9 cellular contexts compared by ENCODE assay signal in the genomic region with DNA sequence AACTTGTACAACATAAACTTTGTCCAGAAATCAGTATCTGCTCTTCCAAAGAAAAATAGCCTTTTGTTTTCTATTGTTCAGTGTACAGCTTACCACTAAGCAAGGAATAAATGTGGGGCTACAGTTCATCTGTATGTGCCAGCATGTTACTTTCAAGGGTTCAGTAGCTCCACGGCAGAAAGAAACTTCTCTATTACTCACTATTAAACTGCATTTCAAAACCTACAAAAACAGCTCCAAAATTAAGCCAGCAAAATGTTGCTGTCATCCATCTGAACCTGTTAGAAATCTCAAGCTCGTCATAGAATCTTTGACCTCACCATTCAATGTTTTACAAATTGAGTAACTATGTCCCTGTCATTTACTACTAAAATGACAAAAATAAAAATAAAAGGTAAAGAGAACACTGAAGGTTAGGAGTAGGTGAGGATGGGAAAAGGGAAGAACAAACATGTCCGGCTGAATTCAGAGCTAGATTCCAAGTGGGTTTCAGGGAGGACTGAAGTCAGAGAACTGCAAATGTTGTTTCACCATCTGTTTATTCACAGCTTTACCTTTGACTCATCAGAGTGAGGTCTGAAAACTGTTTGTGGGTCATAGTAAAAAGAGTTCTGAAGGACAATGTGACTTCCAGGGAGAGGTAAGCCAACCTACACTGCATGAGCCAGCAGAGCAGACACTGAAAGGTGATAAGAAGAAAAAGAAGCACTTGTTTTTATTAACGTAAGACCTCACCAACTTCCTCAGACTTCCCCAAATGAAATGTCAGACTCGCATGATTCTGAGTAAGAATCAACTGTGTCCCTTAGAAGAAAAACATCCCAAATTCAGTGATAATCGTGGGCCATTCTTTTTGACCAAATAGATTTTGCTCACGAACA.
DNase-seq lines count a peak whose midpoint lies in the region; ATAC-seq and TF ChIP-seq lines count a peak whose summit lies in the region.
"Had no signal": no experiment of that assay in that cellular context is flagged by ENCODE, and none has a peak within 500 bp of the region (broad histone marks: within the 10 kb centered on the region; RNA-seq: fewer than 3 reads in every experiment).

No MANE protein-coding gene starts in this region.

- H3K27ac Mint-ChIP-seq in activated naive CD4-positive, alpha-beta T cell treated with anti-CD3 and anti-CD28 coated beads for 36 hours: peak overlapping the region; percentile 61
- H3K27ac Mint-ChIP-seq in activated T-helper 17 cell treated with anti-CD3 and anti-CD28 coated beads, Interleukin-2, amount 50 U/mL, for 72 hours: peak overlapping the region; percentile 94
- peak overlapping the region; percentile 1 for H3K27ac Mint-ChIP-seq in type B pancreatic cell

- no peaks in the 10 kb centered on the region for H3K36me3 Mint-ChIP-seq in activated naive CD4-positive, alpha-beta T cell treated with anti-CD3 and anti-CD28 coated beads for 36 hours (ENCODE audit: low read depth)
- peaks cover 34% of the 10 kb centered on the region for H3K36me3 Mint-ChIP-seq in activated T-helper 17 cell treated with anti-CD3 and anti-CD28 coated beads, Interleukin-2, amount 50 U/mL, for 72 hours (ENCODE audit: low read depth)
- H3K36me3 Mint-ChIP-seq in type B pancreatic cell: no peaks in the 10 kb centered on the region

- H3K27ac ChIP-seq in left lung: peak overlapping the region; percentile 27 to 74

- H3K27me3 Mint-ChIP-seq in activated naive CD4-positive, alpha-beta T cell treated with anti-CD3 and anti-CD28 coated beads for 36 hours (ENCODE audit: low read depth): no peaks in the 10 kb centered on the region
- H3K27me3 Mint-ChIP-seq in activated T-helper 17 cell treated with anti-CD3 and anti-CD28 coated beads, Interleukin-2, amount 50 U/mL, for 72 hours: no peaks in the 10 kb centered on the region
- no peaks in the 10 kb centered on the region for H3K27me3 Mint-ChIP-seq in type B pancreatic cell

- CTCF ChIA-PET in activated naive CD4-positive, alpha-beta T cell treated with anti-CD3 and anti-CD28 coated beads for 36 hours (lab: Charles Lee): interaction anchor here (0.6 to 3.1 kb wide), 16 partner anchors 9 to 367 kb away, joined by 3 to 13 read pairs (median 3); a partner anchor contains a TSS

- H3K27me3 ChIP-seq in left lung (no peaks in the 10 kb centered on the region), HAP-1 (ENCODE audit: low read depth) (no peaks in the 10 kb centered on the region)

- H3K4me3 ChIP-seq in left lung (no peak overlapping the region), HAP-1 (no peak overlapping the region)

- H3K9me3 Mint-ChIP-seq in activated naive CD4-positive, alpha-beta T cell treated with anti-CD3 and anti-CD28 coated beads for 36 hours: no peaks in the 10 kb centered on the region
- no peaks in the 10 kb centered on the region for H3K9me3 Mint-ChIP-seq in activated T-helper 17 cell treated with anti-CD3 and anti-CD28 coated beads, Interleukin-2, amount 50 U/mL, for 72 hours
- no peaks in the 10 kb centered on the region for H3K9me3 Mint-ChIP-seq in type B pancreatic cell

- ATAC-seq in activated T-helper 17 cell treated with anti-CD3 and anti-CD28 coated beads, Interleukin-2, amount 50 U/mL, for 72 hours (replicated peaks): peak; percentile 74
- ATAC-seq in left lung: peak; percentile 30

- intact Hi-C loops in activated naive CD4-positive, alpha-beta T cell treated with anti-CD3 and anti-CD28 coated beads for 36 hours (cut with micrococcal nuclease): loop anchor here (1.0 to 10.0 kb wide), 4 partner anchors 8 to 564 kb away; a partner anchor contains a TSS
- intact Hi-C loops in left lung (cut with DNase I): no loop called here

- peaks cover 4 to 83% of the 10 kb centered on the region in 2 donors for H3K4me1 ChIP-seq in left lung
- peaks cover 20% of the 10 kb centered on the region for H3K4me1 ChIP-seq in HAP-1

- H3K36me3 ChIP-seq in left lung (no peaks in the 10 kb centered on the region), HAP-1 (replicated peaks) (no peaks in the 10 kb centered on the region)

- no peak for TF ChIP-seq CTCF in left lung (IDR thresholded peaks at IDR 0.05)
- TF ChIP-seq CTCF in type B pancreatic cell (conservative IDR thresholded peaks at IDR 0.05): no peak

- in situ Hi-C loops in HAP-1 (cut with MboI; ENCODE audit: low sequenced_read_pairs): no loop called here

- H3K4me1 Mint-ChIP-seq in activated naive CD4-positive, alpha-beta T cell treated with anti-CD3 and anti-CD28 coated beads for 36 hours (ENCODE audit: low read depth): peaks cover 64% of the 10 kb centered on the region
- peaks cover 49% of the 10 kb centered on the region for H3K4me1 Mint-ChIP-seq in activated T-helper 17 cell treated with anti-CD3 and anti-CD28 coated beads, Interleukin-2, amount 50 U/mL, for 72 hours
- H3K4me1 Mint-ChIP-seq in type B pancreatic cell (ENCODE audit: unreplicated experiment): peaks cover 41% of the 10 kb centered on the region

- H3K9me3 ChIP-seq in left lung (no peaks in the 10 kb centered on the region), HAP-1 (no peaks in the 10 kb centered on the region)

- no peak for DNase-seq in activated naive CD4-positive, alpha-beta T cell treated with anti-CD3 and anti-CD28 coated beads for 36 hours
- DNase-seq in activated naive CD4-positive, alpha-beta T cell treated with anti-CD3 and anti-CD28 coated beads, Interleukin-2, amount 50 U/mL, for 16 hours: no peak
- DNase-seq in left lung (no peak), type B pancreatic cell (ENCODE audit: extremely low spot score, unreplicated experiment) (no peak), SHP77 (lab: John Stamatoyannopoulos, UW) (no peak), HAP-1 (ENCODE audit: low spot score in 2 of 2) (no peak), GOT3 (lab: John Stamatoyannopoulos, UW) (no peak)
- DNase-seq: kidney had no signal

- H3K4me3 Mint-ChIP-seq in activated naive CD4-positive, alpha-beta T cell treated with anti-CD3 and anti-CD28 coated beads for 36 hours: peak overlapping the region; percentile 65
- peak overlapping the region; percentile 88 for H3K4me3 Mint-ChIP-seq in activated T-helper 17 cell treated with anti-CD3 and anti-CD28 coated beads, Interleukin-2, amount 50 U/mL, for 72 hours
- no peak overlapping the region for H3K4me3 Mint-ChIP-seq in type B pancreatic cell

Comparison
In these comparisons a context has a peak if more than half of its experiments do, and no peak if none do; other contexts are left out.
1. H3K27ac Mint-ChIP-seq: peak in every context shown above with its lines; median percentile 94 in activated T-helper 17 cell treated with anti-CD3 and anti-CD28 coated beads, Interleukin-2, amount 50 U/mL, for 72 hours; 61 in activated naive CD4-positive, alpha-beta T cell treated with anti-CD3 and anti-CD28 coated beads for 36 hours; 1 in type B pancreatic cell.